ENCODE assay signal across 1 cellular context in genomic region chr9:129863059-129863690, GRCh38.
A peak's percentile ranks its signal among the peaks of the same experiment; 100 is the strongest.
TF ChIP-seq lines count a peak whose summit lies in the region.

No MANE protein-coding gene starts in this region.

TF ChIP-seq in K562, 482 proteins besides CTCF, POLR2A, EP300 and RAD21 (continued from another document):
- TF ChIP-seq ARID4B (CRISPR knock-in tag; IDR thresholded peaks at IDR 0.05) (peak; percentile 85), HIVEP1 (CRISPR knock-in tag; IDR thresholded peaks at IDR 0.05) (peak; percentile 60; the same call in 1 of the 2 replicates), SREBF1 (IDR thresholded peaks at IDR 0.05; ENCODE audit: borderline replicate concordance, low read depth, low read length) (peak; percentile 54; the same call in 1 of the 2 replicates), MEF2D (tag; conservative IDR thresholded peaks at IDR 0.05; ENCODE audit: low read depth) (peak; percentile 92), ZNF707 (CRISPR knock-in tag; conservative IDR thresholded peaks at IDR 0.05) (peak; percentile 71), MAFK (IDR thresholded peaks at IDR 0.05; ENCODE audit: low read length) (peak; percentile 89), PYGO2 (tag; IDR thresholded peaks at IDR 0.05) (peak; percentile 90), BCL6 (CRISPR knock-in tag; IDR thresholded peaks at IDR 0.05) (peak; percentile 77), ZNF282 (CRISPR knock-in tag; IDR thresholded peaks at IDR 0.05) (no peak), NFIC (IDR thresholded peaks at IDR 0.05) (no peak), PTTG1 (tag; IDR thresholded peaks at IDR 0.05; ENCODE audit: low read depth) (peak; percentile 77), ZSCAN32 (CRISPR knock-in tag; IDR thresholded peaks at IDR 0.05) (no peak), PHB2 (IDR thresholded peaks at IDR 0.05; ENCODE audit: low read depth) (peak; percentile 96), PCBP1 (IDR thresholded peaks at IDR 0.05; ENCODE audit: low read depth, low read length, poor library complexity, severe bottlenecking) (peak; percentile 91), ZNF830 (CRISPR knock-in tag; IDR thresholded peaks at IDR 0.05) (0 out of 2 replicates have a peak, but pooled peaks have one; percentile 50), KLF6 (CRISPR knock-in tag; IDR thresholded peaks at IDR 0.05; ENCODE audit: borderline replicate concordance) (peak; percentile 76), ZNF395 (CRISPR knock-in tag; IDR thresholded peaks at IDR 0.05) (peak; percentile 99), ZNF561 (CRISPR knock-in tag; conservative IDR thresholded peaks at IDR 0.05) (no peak), NR2F6 (CRISPR knock-in tag; IDR thresholded peaks at IDR 0.05) (no peak), RNF219 (CRISPR knock-in tag; IDR thresholded peaks at IDR 0.05) (peak; percentile 54; the same call in 1 of the 2 replicates), PML (IDR thresholded peaks at IDR 0.05; ENCODE audit: low read length) (peak; percentile 99), ZNF444 (CRISPR knock-in tag; IDR thresholded peaks at IDR 0.05) (peak; percentile 70; the same call in 1 of the 2 replicates), SUPT5H (IDR thresholded peaks at IDR 0.05) (0 out of 2 replicates have a peak, but pooled peaks have one; percentile 42), ARHGAP35 (IDR thresholded peaks at IDR 0.05; ENCODE audit: partially characterized antibody) (no peak), PTRF (tag; IDR thresholded peaks at IDR 0.05) (no peak), MTF1 (CRISPR knock-in tag; IDR thresholded peaks at IDR 0.05; ENCODE audit: borderline replicate concordance) (no peak), CTBP1 (IDR thresholded peaks at IDR 0.05; ENCODE audit: borderline replicate concordance) (no peak), HSF4 (CRISPR knock-in tag; IDR thresholded peaks at IDR 0.05; ENCODE audit: borderline replicate concordance) (peak; percentile 64; the same call in 1 of the 2 replicates), CCAR2 (IDR thresholded peaks at IDR 0.05; ENCODE audit: low read depth, low read length) (no peak; the same call in 1 of the 2 replicates), ZNF699 (CRISPR knock-in tag; IDR thresholded peaks at IDR 0.05; ENCODE audit: insufficient replicate concordance) (no peak), SOX6 (IDR thresholded peaks at IDR 0.05) (no peak), NFE2 (IDR thresholded peaks at IDR 0.05; ENCODE audit: low read depth) (peak; percentile 94), GABPB1 (CRISPR knock-in tag; IDR thresholded peaks at IDR 0.05) (peak; percentile 91), HLTF (IDR thresholded peaks at IDR 0.05) (peak; percentile 98), ZNF274 (IDR thresholded peaks at IDR 0.05; ENCODE audit: borderline replicate concordance, low read depth, low read length) (peak; percentile 82; the same call in 1 of the 2 replicates), ZNF431 (CRISPR knock-in tag; IDR thresholded peaks at IDR 0.05) (peak; percentile 91), ZNF384 (IDR thresholded peaks at IDR 0.05; ENCODE audit: low read depth, low read length) (peak; percentile 69), SMARCC2 (IDR thresholded peaks at IDR 0.05; ENCODE audit: low read depth) (peak; percentile 100), ZKSCAN8 (CRISPR knock-in tag; IDR thresholded peaks at IDR 0.05) (peak; percentile 92), HEY1 (CRISPR knock-in tag; IDR thresholded peaks at IDR 0.05; ENCODE audit: borderline replicate concordance) (peak; percentile 96), NCOA2 (IDR thresholded peaks at IDR 0.05; ENCODE audit: partially characterized antibody in 2 of 2) (no peak), KHSRP (IDR thresholded peaks at IDR 0.05) (peak; percentile 81), LEF1 (IDR thresholded peaks at IDR 0.05) (no peak), MTA2 (IDR thresholded peaks at IDR 0.05; ENCODE audit: low read depth) (no peak), CAMTA2 (CRISPR knock-in tag; conservative IDR thresholded peaks at IDR 0.05) (0 out of 2 replicates have a peak, but pooled peaks have one; percentile 20), TRIM28 (IDR thresholded peaks at IDR 0.05) (peak; percentile 91)
- TF ChIP-seq, protein P1, sequence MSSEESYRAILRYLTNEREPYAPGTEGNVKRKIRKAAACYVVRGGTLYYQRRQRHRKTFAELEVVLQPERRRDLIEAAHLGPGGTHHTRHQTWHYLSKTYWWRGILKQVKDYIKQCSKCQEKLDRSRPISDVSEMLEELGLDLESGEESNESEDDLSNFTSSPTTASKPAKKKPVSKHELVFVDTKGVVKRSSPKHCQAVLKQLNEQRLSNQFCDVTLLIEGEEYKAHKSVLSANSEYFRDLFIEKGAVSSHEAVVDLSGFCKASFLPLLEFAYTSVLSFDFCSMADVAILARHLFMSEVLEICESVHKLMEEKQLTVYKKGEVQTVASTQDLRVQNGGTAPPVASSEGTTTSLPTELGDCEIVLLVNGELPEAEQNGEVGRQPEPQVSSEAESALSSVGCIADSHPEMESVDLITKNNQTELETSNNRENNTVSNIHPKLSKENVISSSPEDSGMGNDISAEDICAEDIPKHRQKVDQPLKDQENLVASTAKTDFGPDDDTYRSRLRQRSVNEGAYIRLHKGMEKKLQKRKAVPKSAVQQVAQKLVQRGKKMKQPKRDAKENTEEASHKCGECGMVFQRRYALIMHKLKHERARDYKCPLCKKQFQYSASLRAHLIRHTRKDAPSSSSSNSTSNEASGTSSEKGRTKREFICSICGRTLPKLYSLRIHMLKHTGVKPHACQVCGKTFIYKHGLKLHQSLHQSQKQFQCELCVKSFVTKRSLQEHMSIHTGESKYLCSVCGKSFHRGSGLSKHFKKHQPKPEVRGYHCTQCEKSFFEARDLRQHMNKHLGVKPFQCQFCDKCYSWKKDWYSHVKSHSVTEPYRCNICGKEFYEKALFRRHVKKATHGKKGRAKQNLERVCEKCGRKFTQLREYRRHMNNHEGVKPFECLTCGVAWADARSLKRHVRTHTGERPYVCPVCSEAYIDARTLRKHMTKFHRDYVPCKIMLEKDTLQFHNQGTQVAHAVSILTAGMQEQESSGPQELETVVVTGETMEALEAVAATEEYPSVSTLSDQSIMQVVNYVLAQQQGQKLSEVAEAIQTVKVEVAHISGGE (CRISPR knock-in tag; IDR thresholded peaks at IDR 0.05) = peak in 1 of 3 experiments; percentile 88; a peak in 2 of 6 replicates
- TF ChIP-seq, protein P2, sequence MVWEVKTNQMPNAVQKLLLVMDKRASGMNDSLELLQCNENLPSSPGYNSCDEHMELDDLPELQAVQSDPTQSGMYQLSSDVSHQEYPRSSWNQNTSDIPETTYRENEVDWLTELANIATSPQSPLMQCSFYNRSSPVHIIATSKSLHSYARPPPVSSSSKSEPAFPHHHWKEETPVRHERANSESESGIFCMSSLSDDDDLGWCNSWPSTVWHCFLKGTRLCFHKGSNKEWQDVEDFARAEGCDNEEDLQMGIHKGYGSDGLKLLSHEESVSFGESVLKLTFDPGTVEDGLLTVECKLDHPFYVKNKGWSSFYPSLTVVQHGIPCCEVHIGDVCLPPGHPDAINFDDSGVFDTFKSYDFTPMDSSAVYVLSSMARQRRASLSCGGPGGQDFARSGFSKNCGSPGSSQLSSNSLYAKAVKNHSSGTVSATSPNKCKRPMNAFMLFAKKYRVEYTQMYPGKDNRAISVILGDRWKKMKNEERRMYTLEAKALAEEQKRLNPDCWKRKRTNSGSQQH (CRISPR knock-in tag; IDR thresholded peaks at IDR 0.05) = peak; percentile 96
- TF ChIP-seq, protein P3, sequence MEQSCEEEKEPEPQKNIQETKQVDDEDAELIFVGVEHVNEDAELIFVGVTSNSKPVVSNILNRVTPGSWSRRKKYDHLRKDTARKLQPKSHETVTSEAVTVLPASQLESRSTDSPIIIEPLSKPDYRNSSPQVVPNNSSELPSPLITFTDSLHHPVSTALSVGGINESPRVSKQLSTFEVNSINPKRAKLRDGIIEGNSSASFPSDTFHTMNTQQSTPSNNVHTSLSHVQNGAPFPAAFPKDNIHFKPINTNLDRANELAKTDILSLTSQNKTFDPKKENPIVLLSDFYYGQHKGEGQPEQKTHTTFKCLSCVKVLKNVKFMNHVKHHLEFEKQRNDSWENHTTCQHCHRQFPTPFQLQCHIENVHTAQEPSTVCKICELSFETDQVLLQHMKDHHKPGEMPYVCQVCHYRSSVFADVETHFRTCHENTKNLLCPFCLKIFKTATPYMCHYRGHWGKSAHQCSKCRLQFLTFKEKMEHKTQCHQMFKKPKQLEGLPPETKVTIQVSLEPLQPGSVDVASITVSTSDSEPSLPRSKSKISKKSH (CRISPR knock-in tag; IDR thresholded peaks at IDR 0.05) = no peak
- TF ChIP-seq, protein P4, sequence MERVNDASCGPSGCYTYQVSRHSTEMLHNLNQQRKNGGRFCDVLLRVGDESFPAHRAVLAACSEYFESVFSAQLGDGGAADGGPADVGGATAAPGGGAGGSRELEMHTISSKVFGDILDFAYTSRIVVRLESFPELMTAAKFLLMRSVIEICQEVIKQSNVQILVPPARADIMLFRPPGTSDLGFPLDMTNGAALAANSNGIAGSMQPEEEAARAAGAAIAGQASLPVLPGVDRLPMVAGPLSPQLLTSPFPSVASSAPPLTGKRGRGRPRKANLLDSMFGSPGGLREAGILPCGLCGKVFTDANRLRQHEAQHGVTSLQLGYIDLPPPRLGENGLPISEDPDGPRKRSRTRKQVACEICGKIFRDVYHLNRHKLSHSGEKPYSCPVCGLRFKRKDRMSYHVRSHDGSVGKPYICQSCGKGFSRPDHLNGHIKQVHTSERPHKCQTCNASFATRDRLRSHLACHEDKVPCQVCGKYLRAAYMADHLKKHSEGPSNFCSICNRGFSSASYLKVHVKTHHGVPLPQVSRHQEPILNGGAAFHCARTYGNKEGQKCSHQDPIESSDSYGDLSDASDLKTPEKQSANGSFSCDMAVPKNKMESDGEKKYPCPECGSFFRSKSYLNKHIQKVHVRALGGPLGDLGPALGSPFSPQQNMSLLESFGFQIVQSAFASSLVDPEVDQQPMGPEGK (CRISPR knock-in tag; IDR thresholded peaks at IDR 0.05; ENCODE audit: borderline replicate concordance) = peak; percentile 72; the same call in 1 of the 2 replicates
